Comparison of ENCODE assay signal across 11 cellular contexts in the genomic region with DNA sequence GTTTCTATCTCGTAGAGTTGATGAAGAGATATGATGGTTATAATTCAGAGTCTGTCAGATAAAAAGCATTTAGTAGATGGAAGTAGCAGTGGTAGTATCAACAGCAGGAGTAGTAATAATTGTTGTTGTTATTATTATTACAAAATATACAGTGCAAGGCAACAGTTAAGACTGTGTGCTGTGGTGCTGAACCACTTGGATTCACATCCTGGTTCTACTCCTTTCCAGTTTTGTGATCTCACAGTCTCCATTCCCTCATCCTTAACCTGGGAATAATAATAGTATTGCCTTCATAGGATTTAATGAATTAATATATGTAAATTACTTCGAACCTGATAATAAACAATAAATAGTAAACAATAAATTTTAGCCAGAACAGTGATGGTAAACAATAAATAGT. TPM values are rescaled to one million over a fixed set of nuclear protein-coding genes. Genes with fewer than 3 reads are reported as not detected.
DNase-seq lines count a peak whose midpoint lies in the region; ATAC-seq and TF ChIP-seq lines count a peak whose summit lies in the region.
"Had no signal": no experiment of that assay in that cellular context is flagged by ENCODE, and none has a peak within 500 bp of the region (broad histone marks: within the 10 kb centered on the region; RNA-seq: fewer than 3 reads in every experiment).

No MANE protein-coding gene starts in this region.

- H3K27ac ChIP-seq in brain microvascular endothelial cell (peak overlapping the region; percentile 83), suprapubic skin (peak overlapping the region; percentile 75)

- H3K27me3 Mint-ChIP-seq in HFFc6 (ENCODE audit: insufficient read depth), result no peaks in the 10 kb centered on the region

- H3K4me3 Mint-ChIP-seq in HFFc6, result peak overlapping the region; percentile 91
- H3K4me3 Mint-ChIP-seq: activated CD8-positive, alpha-beta T cell treated with anti-CD3 and anti-CD28 coated beads for 36 hours had no signal

- no peak for TF ChIP-seq EP300 in suprapubic skin (IDR thresholded peaks at IDR 0.05)

- no peak for TF ChIP-seq POLR2A in suprapubic skin (IDR thresholded peaks at IDR 0.05)

- ATAC-seq in GM19452 (IDR thresholded peaks at IDR 0.05; ENCODE audit: unreplicated experiment), result no peak
- ATAC-seq: activated CD8-positive, alpha-beta T cell treated with anti-CD3 and anti-CD28 coated beads for 36 hours had no signal

- WGBS in suprapubic skin, result 65% methylated on average over 2 of the region's 2 CpGs

- H3K27me3 ChIP-seq in brain microvascular endothelial cell (replicated peaks) (no peaks in the 10 kb centered on the region), suprapubic skin (no peaks in the 10 kb centered on the region)

- in situ Hi-C loops in brain microvascular endothelial cell (cut with HindIII; ENCODE audit: low pct_ligation_motif_present, low sequenced_read_pairs), result no loop called here

- TF ChIP-seq CTCF in HFFc6 (IDR thresholded peaks at IDR 0.05) (no peak), brain microvascular endothelial cell (IDR thresholded peaks at IDR 0.05; ENCODE audit: low read depth, low read length, missing control alignments) (no peak), suprapubic skin (IDR thresholded peaks at IDR 0.05) (no peak)

- peaks cover 77% of the 10 kb centered on the region for H3K4me1 Mint-ChIP-seq in HFFc6 (ENCODE audit: low read depth)

- H3K4me1 ChIP-seq in suprapubic skin, result peaks cover 34% of the 10 kb centered on the region

- no peaks in the 10 kb centered on the region for H3K36me3 ChIP-seq in brain microvascular endothelial cell (replicated peaks)
- H3K36me3 ChIP-seq in suprapubic skin, result no peaks in the 10 kb centered on the region

- DNase-seq in HFFc6 (no peak), brain microvascular endothelial cell (no peak), kidney tubule cell (ENCODE audit: low spot score) (peak; percentile 67), suprapubic skin (ENCODE audit: low spot score in 2 of 2) (no peak), SK-N-DZ (ENCODE audit: low spot score) (no peak), DMS 273 treated with DMSO at 0.1 percent for 48 hours (lab: John Stamatoyannopoulos, UW) (no peak), NCI-H345 treated with DMSO at 0.1 percent for 48 hours (lab: John Stamatoyannopoulos, UW; ENCODE audit: unreplicated experiment) (no peak)
- DNase-seq: activated CD8-positive, alpha-beta T cell treated with anti-CD3 and anti-CD28 coated beads for 36 hours; SHP77; stimulated activated CD4-positive, alpha-beta T cell treated with anti-CD3 and anti-CD28 coated beads, Interleukin-4, amount 100 ng/mL, for 1 hour had no signal

- H3K9me3 Mint-ChIP-seq in HFFc6, result no peaks in the 10 kb centered on the region
- H3K9me3 Mint-ChIP-seq: activated CD8-positive, alpha-beta T cell treated with anti-CD3 and anti-CD28 coated beads for 36 hours had no signal

- H3K9me3 ChIP-seq in suprapubic skin, result no peaks in the 10 kb centered on the region

- H3K4me3 ChIP-seq in brain microvascular endothelial cell (ENCODE audit: low read depth, low read length) (peak overlapping the region; percentile 57), suprapubic skin (no peak overlapping the region)

- peak overlapping the region; percentile 94 for H3K27ac Mint-ChIP-seq in HFFc6
- H3K27ac Mint-ChIP-seq: activated CD8-positive, alpha-beta T cell treated with anti-CD3 and anti-CD28 coated beads for 36 hours had no signal

- H3K36me3 Mint-ChIP-seq in HFFc6 (ENCODE audit: low read depth), result peaks cover 8% of the 10 kb centered on the region

RNA-seq across cellular contexts. Expression of gene TSC22D2, which starts 37.1 kb away (rescaled TPM):
- total RNA-seq in HFFc6 (2021; fragmentation: NEBNext Ultra II Directional; extraction: Animal tissue kit (Norgen Biotek cat#: 25700)), result 10 to 100 TPM; 56.8 to 81.2 (median 63.0) TPM
- total RNA-seq in suprapubic skin, result 10 to 100 TPM; 13.2 to 19.5 (median 16.4) TPM
- 7.1 and 7.5 TPM in 2 replicates for polyA plus RNA-seq in SK-N-DZ (2014; cell fraction: cytosol; rRNA removed)
- 10.1 and 10.7 TPM in 2 replicates for polyA plus RNA-seq in SK-N-DZ (2014; cell fraction: nucleus; rRNA removed)
